Comparison of ENCODE assay signal across 12 cellular contexts in genomic region chr2:199581504-199581903, GRCh38.
A peak's percentile ranks its signal among the peaks of the same experiment; 100 is the strongest.
DNase-seq lines count a peak whose midpoint lies in the region; ATAC-seq and TF ChIP-seq lines count a peak whose summit lies in the region.
"Had no signal": no experiment of that assay in that cellular context is flagged by ENCODE, and none has a peak within 500 bp of the region (broad histone marks: within the 10 kb centered on the region; RNA-seq: fewer than 3 reads in every experiment).

No MANE protein-coding gene starts in this region.

- H3K4me3 ChIP-seq in HUES64 (ENCODE audit: low read length), result peak overlapping the region; percentile 43
- H3K4me3 ChIP-seq in ascending aorta, result peak overlapping the region; percentile 14 to 23
- peak overlapping the region; percentile 4 to 14 for H3K4me3 ChIP-seq in left lung
- H3K4me3 ChIP-seq in skeletal muscle tissue (ENCODE audit: low read length in 3 of 3), result peak overlapping the region; percentile 59 to 82 (median 65)
- H3K4me3 ChIP-seq in upper lobe of left lung, result peak overlapping the region in 2 of 4 donors; percentile 31 to 42

- no peaks in the 10 kb centered on the region for H3K9me3 Mint-ChIP-seq in activated CD4-positive, alpha-beta T cell treated with anti-CD3 and anti-CD28 coated beads for 36 hours (ENCODE audit: low read depth)
- H3K9me3 Mint-ChIP-seq: naive B cell had no signal

- DNase-seq in ascending aorta (ENCODE audit: low spot score in 2 of 2) (no peak), left lung (no peak), GM20000 (ENCODE audit: low spot score) (no peak), upper lobe of left lung (no peak), foreskin keratinocyte (no peak)
- DNase-seq in activated CD4-positive, alpha-beta T cell treated with anti-CD3 and anti-CD28 coated beads for 36 hours, result no peak
- DNase-seq: activated CD4-positive, alpha-beta T cell treated with anti-CD3 and anti-CD28 coated beads for 1 hour; activated effector memory CD4-positive, alpha-beta T cell treated with anti-CD3 and anti-CD28 coated beads, Interleukin-2, amount 50 U/mL, for 16 hours; naive B cell had no signal

- 37% methylated on average over 2 of the region's 6 CpGs for WGBS in HUES64
- 41 to 45% methylated on average over 6 of the region's 6 CpGs for WGBS in upper lobe of left lung, 2 donors

- ATAC-seq in left lung (no peak), upper lobe of left lung (ENCODE audit: low FRiP score in 2 of 2) (no peak), foreskin keratinocyte (no peak)
- ATAC-seq in activated CD4-positive, alpha-beta T cell treated with anti-CD3 and anti-CD28 coated beads for 36 hours, result no peak

- H3K36me3 ChIP-seq in HUES64 (ENCODE audit: insufficient read depth, low read length) (no peaks in the 10 kb centered on the region), ascending aorta (no peaks in the 10 kb centered on the region), left lung (no peaks in the 10 kb centered on the region), skeletal muscle tissue (ENCODE audit: control insufficient read depth in 3 of 3, insufficient read depth in 3 of 3, low read length in 3 of 3) (no peaks in the 10 kb centered on the region), upper lobe of left lung (no peaks in the 10 kb centered on the region)

- no peaks in the 10 kb centered on the region for H3K36me3 Mint-ChIP-seq in activated CD4-positive, alpha-beta T cell treated with anti-CD3 and anti-CD28 coated beads for 36 hours (ENCODE audit: low read depth)
- H3K36me3 Mint-ChIP-seq: IgD-negative memory B cell, naive B cell had no signal

- CTCF ChIA-PET in activated CD4-positive, alpha-beta T cell treated with anti-CD3 and anti-CD28 coated beads for 36 hours (lab: Charles Lee), result interaction anchor here (0.9 kb wide), 2 partner anchors 21 to 159 kb away, joined by 3 read pairs; no protein-coding TSS in a partner anchor

- H3K27me3 ChIP-seq in HUES64 (ENCODE audit: insufficient read depth, low read length), result no peaks in the 10 kb centered on the region
- H3K27me3 ChIP-seq in ascending aorta, result no peaks in the 10 kb centered on the region
- no peaks in the 10 kb centered on the region for H3K27me3 ChIP-seq in left lung
- no peaks in the 10 kb centered on the region for H3K27me3 ChIP-seq in skeletal muscle tissue (ENCODE audit: control insufficient read depth in 3 of 3, insufficient read depth in 3 of 3, low read length in 3 of 3)
- H3K27me3 ChIP-seq in upper lobe of left lung, result no peaks in the 10 kb centered on the region
- no peaks in the 10 kb centered on the region for H3K27me3 ChIP-seq in foreskin keratinocyte

- TF ChIP-seq EP300 in upper lobe of left lung (IDR thresholded peaks at IDR 0.05), result no peak

- H3K4me1 ChIP-seq in HUES64 (ENCODE audit: insufficient read depth, low read length), result peaks cover 23% of the 10 kb centered on the region
- no peaks in the 10 kb centered on the region for H3K4me1 ChIP-seq in ascending aorta
- H3K4me1 ChIP-seq in left lung, result no peaks in the 10 kb centered on the region
- peaks cover 0 to 6% (median 0%) of the 10 kb centered on the region in 3 donors for H3K4me1 ChIP-seq in skeletal muscle tissue (ENCODE audit: control insufficient read depth in 3 of 3, insufficient read depth in 3 of 3, low read length in 3 of 3)
- peaks cover 0 to 3% (median 0%) of the 10 kb centered on the region in 4 donors for H3K4me1 ChIP-seq in upper lobe of left lung
- no peaks in the 10 kb centered on the region for H3K4me1 ChIP-seq in foreskin keratinocyte

- H3K9me3 ChIP-seq in HUES64 (ENCODE audit: insufficient read depth, low read depth, low read length) (no peaks in the 10 kb centered on the region), ascending aorta (no peaks in the 10 kb centered on the region), left lung (no peaks in the 10 kb centered on the region), skeletal muscle tissue (ENCODE audit: control insufficient read depth in 3 of 3, low read length in 3 of 3) (no peaks in the 10 kb centered on the region), upper lobe of left lung (no peaks in the 10 kb centered on the region)

- H3K27ac ChIP-seq in HUES64 (ENCODE audit: low read depth, low read length), result no peak overlapping the region; the same call in 1 of the 2 replicates
- H3K27ac ChIP-seq in ascending aorta, result no peak overlapping the region
- H3K27ac ChIP-seq in left lung, result no peak overlapping the region
- no peak overlapping the region for H3K27ac ChIP-seq in skeletal muscle tissue (ENCODE audit: low read depth, low read length)
- no peak overlapping the region for H3K27ac ChIP-seq in upper lobe of left lung
- no peak overlapping the region for H3K27ac ChIP-seq in foreskin keratinocyte

- no peak overlapping the region for H3K27ac Mint-ChIP-seq in activated CD4-positive, alpha-beta T cell treated with anti-CD3 and anti-CD28 coated beads for 36 hours
- H3K27ac Mint-ChIP-seq: IgD-negative memory B cell, naive B cell had no signal

- H3K9ac ChIP-seq in HUES64 (ENCODE audit: low read depth, low read length) (no peak overlapping the region), skeletal muscle tissue (ENCODE audit: low read depth in 1 of 3, low read length in 3 of 3) (peak overlapping the region; percentile 41 to 77 (median 53))

- no peak for TF ChIP-seq POLR2A in upper lobe of left lung (IDR thresholded peaks at IDR 0.05)

- no peak overlapping the region for H3K4me3 Mint-ChIP-seq in activated CD4-positive, alpha-beta T cell treated with anti-CD3 and anti-CD28 coated beads for 36 hours
- H3K4me3 Mint-ChIP-seq: IgD-negative memory B cell, naive B cell had no signal

- H3K4me1 Mint-ChIP-seq in activated CD4-positive, alpha-beta T cell treated with anti-CD3 and anti-CD28 coated beads for 36 hours, result no peaks in the 10 kb centered on the region
- H3K4me1 Mint-ChIP-seq: naive B cell had no signal

- H3K27me3 Mint-ChIP-seq in activated CD4-positive, alpha-beta T cell treated with anti-CD3 and anti-CD28 coated beads for 36 hours, result peaks cover 14% of the 10 kb centered on the region

- intact Hi-C loops in ascending aorta (cut with DNase I) (no loop called here), left lung (cut with DNase I) (no loop called here)
- intact Hi-C loops in activated CD4-positive, alpha-beta T cell treated with anti-CD3 and anti-CD28 coated beads for 36 hours (cut with DNase I, micrococcal nuclease), result no loop called here

- TF ChIP-seq CTCF in ascending aorta (IDR thresholded peaks at IDR 0.05) (no peak), left lung (IDR thresholded peaks at IDR 0.05) (no peak), GM20000 (IDR thresholded peaks at IDR 0.05; ENCODE audit: extremely low read depth, missing control alignments) (no peak), upper lobe of left lung (IDR thresholded peaks at IDR 0.05) (no peak), foreskin keratinocyte (conservative IDR thresholded peaks at IDR 0.05) (no peak)

- POLR2A ChIA-PET in activated CD4-positive, alpha-beta T cell treated with anti-CD3 and anti-CD28 coated beads for 36 hours (lab: Charles Lee), result no interaction called here
